Comparison of ENCODE assay signal across 35 cellular contexts in the genomic region with DNA sequence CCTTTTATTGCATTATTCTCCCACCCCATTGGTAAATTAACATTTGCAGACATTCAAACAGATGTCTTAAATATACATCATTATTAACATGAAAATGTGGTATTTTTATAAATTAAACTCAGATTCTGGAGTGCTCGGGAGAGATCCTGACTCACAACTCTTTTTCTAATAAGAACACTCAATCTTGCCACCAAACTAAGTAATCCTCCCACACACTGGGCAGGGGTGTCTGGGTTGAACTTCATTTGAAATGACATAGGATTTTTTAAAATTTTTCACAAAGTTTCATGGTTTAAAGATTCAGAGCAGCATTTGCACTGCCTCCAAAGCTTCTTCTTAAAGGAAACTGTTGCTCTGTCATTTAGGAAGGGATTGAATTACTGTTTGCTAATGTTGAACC.
DNase-seq lines count a peak whose midpoint lies in the region; ATAC-seq, FAIRE-seq and TF ChIP-seq lines count a peak whose summit lies in the region.
"Had no signal": no experiment of that assay in that cellular context is flagged by ENCODE, and none has a peak within 500 bp of the region (broad histone marks: within the 10 kb centered on the region; RNA-seq: fewer than 3 reads in every experiment).

No MANE protein-coding gene starts in this region.

- H3K27ac Mint-ChIP-seq in astrocyte (ENCODE audit: unreplicated experiment), result no peak overlapping the region
- H3K27ac Mint-ChIP-seq: B cell; CD14-positive monocyte; CD4-positive, alpha-beta memory T cell; CD4-positive, alpha-beta T cell; CD4-positive, CD25-positive, alpha-beta regulatory T cell; CD8-positive, alpha-beta memory T cell; CD8-positive, alpha-beta T cell had no signal

- no peak for ATAC-seq in foreskin keratinocyte
- ATAC-seq: A549; CD8-positive, alpha-beta T cell had no signal

- DNase-seq in GM03348 (ENCODE audit: low spot score) (peak; percentile 10), GM23248 (peak; percentile 14), astrocyte (ENCODE audit: low read depth) (peak; percentile 50), foreskin keratinocyte (no peak), NCI-H128 (lab: John Stamatoyannopoulos, UW; ENCODE audit: unreplicated experiment) (no peak), NCI-H146 (lab: John Stamatoyannopoulos, UW) (no peak)
- DNase-seq: 8988T; ACHN; AML-193; BE2C; C1 segment of cervical spinal cord; Caco-2; Calu3; CD4-positive, alpha-beta memory T cell; CD4-positive, alpha-beta T cell; CD4-positive, CD25-positive, alpha-beta regulatory T cell; CD8-positive, alpha-beta memory T cell; CD8-positive, alpha-beta T cell; COR-L47; DMS 273 treated with DMSO at 0.1 percent for 48 hours; DMS153; DMS53; DMS79; DMS79 treated with DMSO at 0.1 percent for 48 hours; DND-41; EL had no signal

- no peaks in the 10 kb centered on the region for H3K27me3 ChIP-seq in GM23248 (replicated peaks; ENCODE audit: insufficient read depth)
- H3K27me3 ChIP-seq in astrocyte (ENCODE audit: insufficient read depth, low read length), result no peaks in the 10 kb centered on the region
- no peaks in the 10 kb centered on the region for H3K27me3 ChIP-seq in foreskin keratinocyte
- H3K27me3 ChIP-seq: BE2C; BLaER1; BLaER1 treated with 17β-estradiol and CSF1 and Interleukin-3, amounts not matched to agents 10 nM and 100 nM had no signal

- H4K20me1 ChIP-seq in GM23248 (ENCODE audit: insufficient read depth) (no peaks in the 10 kb centered on the region), astrocyte (ENCODE audit: insufficient read depth, low read length) (no peaks in the 10 kb centered on the region)
- H4K20me1 ChIP-seq: BLaER1; BLaER1 treated with 17β-estradiol and CSF1 and Interleukin-3, amounts not matched to agents 10 nM and 100 nM had no signal

- H3K4me1 ChIP-seq in GM23248 (ENCODE audit: insufficient read depth) (0 out of 2 replicates have a peak, but pooled peaks cover 5% of the 10 kb centered on the region), astrocyte (ENCODE audit: insufficient read depth, low read length) (no peaks in the 10 kb centered on the region), foreskin keratinocyte (no peaks in the 10 kb centered on the region)
- H3K4me1 ChIP-seq: A549; BE2C; BLaER1; BLaER1 treated with 17β-estradiol and CSF1 and Interleukin-3, amounts not matched to agents 10 nM and 100 nM; Caco-2 had no signal

- TF ChIP-seq CTCF in astrocyte (IDR thresholded peaks at IDR 0.05; ENCODE audit: insufficient read depth, low read depth, low read length) (no peak), foreskin keratinocyte (conservative IDR thresholded peaks at IDR 0.05) (no peak)

- H3K79me2 ChIP-seq in GM23248 (ENCODE audit: insufficient read depth) (no peaks in the 10 kb centered on the region), astrocyte (ENCODE audit: insufficient read depth, low read length) (no peaks in the 10 kb centered on the region)

- no peaks in the 10 kb centered on the region for H3K36me3 ChIP-seq in GM23248 (ENCODE audit: low read depth)
- no peaks in the 10 kb centered on the region for H3K36me3 ChIP-seq in astrocyte (ENCODE audit: insufficient read depth, low read length)
- H3K36me3 ChIP-seq: BE2C; BLaER1; BLaER1 treated with 17β-estradiol and CSF1 and Interleukin-3, amounts not matched to agents 10 nM and 100 nM had no signal

- H2AFZ ChIP-seq in GM23248 (no peak overlapping the region), astrocyte (ENCODE audit: low read depth, low read length) (no peak overlapping the region)

- H3K36me3 Mint-ChIP-seq in astrocyte (ENCODE audit: low read depth, unreplicated experiment), result no peaks in the 10 kb centered on the region
- H3K36me3 Mint-ChIP-seq: CD14-positive monocyte; CD4-positive, alpha-beta memory T cell; CD4-positive, CD25-positive, alpha-beta regulatory T cell; CD8-positive, alpha-beta memory T cell; CD8-positive, alpha-beta T cell had no signal

- 13 to 15% methylated on average over 1 of the region's 1 CpG for WGBS in GM23248 (ENCODE audit: low coverage in 1 of 2, low lambda C conversion rate in 2 of 2, missing lambda C conversion rate in 2 of 2), 2 experiments

- H3K9me3 ChIP-seq in GM23248 (ENCODE audit: low read depth) (no peaks in the 10 kb centered on the region), astrocyte (ENCODE audit: insufficient read depth, low read depth, low read length) (no peaks in the 10 kb centered on the region)
- H3K9me3 ChIP-seq: A549; BE2C; BLaER1; BLaER1 treated with 17β-estradiol and CSF1 and Interleukin-3, amounts not matched to agents 10 nM and 100 nM; Caco-2 had no signal

- H3K9me3 Mint-ChIP-seq in astrocyte (ENCODE audit: unreplicated experiment), result no peaks in the 10 kb centered on the region
- H3K9me3 Mint-ChIP-seq: CD4-positive, alpha-beta T cell; CD8-positive, alpha-beta T cell had no signal

- H3K27ac ChIP-seq in GM23248 (no peak overlapping the region), astrocyte (ENCODE audit: low read depth, low read length) (no peak overlapping the region), foreskin keratinocyte (no peak overlapping the region)
- H3K27ac ChIP-seq: 22Rv1; A549; BLaER1; BLaER1 treated with 17β-estradiol and CSF1 and Interleukin-3, amounts not matched to agents 10 nM and 100 nM; C4-2B had no signal

- H3K4me2 ChIP-seq in GM23248 (ENCODE audit: unreplicated experiment) (no peak overlapping the region), astrocyte (ENCODE audit: low read length) (no peak overlapping the region)
- H3K4me2 ChIP-seq: A549; BLaER1; BLaER1 treated with 17β-estradiol and CSF1 and Interleukin-3, amounts not matched to agents 10 nM and 100 nM had no signal

- no peak overlapping the region for H3K9ac ChIP-seq in GM23248
- no peak overlapping the region for H3K9ac ChIP-seq in astrocyte (ENCODE audit: low read length)
- H3K9ac ChIP-seq: BLaER1; BLaER1 treated with 17β-estradiol and CSF1 and Interleukin-3, amounts not matched to agents 10 nM and 100 nM had no signal

- no peak overlapping the region for H3K4me3 Mint-ChIP-seq in astrocyte (ENCODE audit: unreplicated experiment)
- H3K4me3 Mint-ChIP-seq: B cell; CD14-positive monocyte; CD4-positive, alpha-beta memory T cell; CD4-positive, alpha-beta T cell; CD4-positive, CD25-positive, alpha-beta regulatory T cell; CD8-positive, alpha-beta memory T cell; CD8-positive, alpha-beta T cell had no signal

- no peak for FAIRE-seq in astrocyte (lab: Jason Lieb, UNC)
- FAIRE-seq: A204.1, A549, D721Med had no signal

- H3K4me3 ChIP-seq in GM23248 (no peak overlapping the region), astrocyte (ENCODE audit: insufficient read depth, low read depth, low read length) (no peak overlapping the region)
- H3K4me3 ChIP-seq: A549; BLaER1; BLaER1 treated with 17β-estradiol and CSF1 and Interleukin-3, amounts not matched to agents 10 nM and 100 nM had no signal

- H3F3A ChIP-seq in GM23248 (ENCODE audit: insufficient read depth), result no peaks in the 10 kb centered on the region

- in situ Hi-C loops in GM23248 (cut with MboI), result no loop called here

- no peaks in the 10 kb centered on the region for H3K9me2 ChIP-seq in GM23248 (ENCODE audit: insufficient read depth)

- peaks cover 3% of the 10 kb centered on the region for H3K4me1 Mint-ChIP-seq in astrocyte (ENCODE audit: low read depth, unreplicated experiment)
- H3K4me1 Mint-ChIP-seq: B cell; CD14-positive monocyte; CD4-positive, alpha-beta memory T cell; CD4-positive, CD25-positive, alpha-beta regulatory T cell; CD8-positive, alpha-beta memory T cell had no signal

- H3K27me3 Mint-ChIP-seq in astrocyte (ENCODE audit: low read depth, unreplicated experiment), result no peaks in the 10 kb centered on the region
- H3K27me3 Mint-ChIP-seq: B cell; CD4-positive, alpha-beta memory T cell; CD4-positive, alpha-beta T cell; CD4-positive, CD25-positive, alpha-beta regulatory T cell; CD8-positive, alpha-beta memory T cell had no signal

Comparison
In these comparisons a context has a peak if more than half of its experiments do, and no peak if none do; other contexts are left out.
1. DNase-seq: peak in GM03348 (single experiment), GM23248 (single experiment) and astrocyte (single experiment); none in foreskin keratinocyte (0 of 2), NCI-H128 (single experiment) and NCI-H146 (single experiment).